In the genomic region with DNA sequence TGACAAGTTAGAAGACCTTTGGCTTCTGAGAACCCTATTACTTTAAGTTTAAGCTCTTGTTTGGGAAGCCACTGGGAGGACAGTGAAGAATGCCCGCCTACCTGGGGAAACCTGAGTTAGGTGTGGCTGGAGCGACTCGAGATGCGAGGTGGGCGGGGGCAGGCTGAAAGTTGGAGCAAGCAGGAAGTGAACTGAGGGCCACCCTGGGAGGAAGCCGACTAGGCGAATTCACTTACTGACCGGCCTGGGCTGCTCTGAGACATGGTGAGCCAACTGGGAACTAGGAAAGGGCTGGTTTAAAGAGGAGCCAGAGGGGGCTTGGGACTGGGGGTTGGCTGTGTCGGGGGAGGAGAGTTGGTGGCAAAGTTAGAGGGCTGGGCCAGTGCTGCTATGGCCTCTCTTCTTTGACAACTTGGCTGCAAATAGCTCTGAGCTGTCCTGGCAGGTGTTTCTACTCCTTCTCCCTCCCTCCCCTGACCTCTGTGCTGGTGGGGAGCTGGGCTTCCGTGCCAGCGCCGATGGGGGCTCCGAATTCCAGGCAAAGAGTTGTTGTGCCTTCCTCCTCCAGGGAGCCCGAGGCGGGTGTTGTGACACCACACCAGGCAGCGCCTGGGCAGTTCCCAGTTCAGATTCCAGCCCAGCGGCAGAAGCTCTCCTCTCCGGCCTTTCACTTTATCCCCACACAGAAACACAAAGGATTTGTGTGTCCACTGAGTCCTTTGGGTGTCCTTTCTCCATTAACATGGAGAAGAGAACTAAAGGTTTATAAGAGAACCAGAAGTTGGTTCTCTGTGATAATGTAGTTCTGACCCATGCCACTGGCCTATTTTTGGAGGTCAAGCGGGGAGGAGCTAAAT, we compare ENCODE assay signal across 8 cellular contexts. TPM values are rescaled to one million over a fixed set of nuclear protein-coding genes. Genes with fewer than 3 reads are reported as not detected.
DNase-seq lines count a peak whose midpoint lies in the region; ATAC-seq and TF ChIP-seq lines count a peak whose summit lies in the region.

A gene (plus strand): TSS at position 201 of the 857 bp plus-strand sequence. CDS start 61 bp downstream, at position 262.

- intact Hi-C loops in esophagus squamous epithelium (cut with DNase I) = no loop called here

- peak in 1 of 4 donors; percentile 54 for TF ChIP-seq POLR2A in esophagus squamous epithelium (IDR thresholded peaks at IDR 0.05)

- H2BK12ac ChIP-seq in neuronal stem cell (ENCODE audit: low read length) = no peak within 1 kb of the TSS

- H3K9me3 ChIP-seq in esophagus squamous epithelium (no peaks in the 10 kb centered on the region), neuronal stem cell (replicated peaks in 1 of 2; ENCODE audit: control insufficient read depth in 2 of 2, insufficient read depth in 1 of 2, low read depth in 1 of 2, low read length in 2 of 2) (no peaks in the 10 kb centered on the region)

- no peak within 1 kb of the TSS for H3K9ac ChIP-seq in neuronal stem cell (ENCODE audit: low read depth, low read length, poor library complexity)

- H4K8ac ChIP-seq in neuronal stem cell (ENCODE audit: low read depth, low read length) = no peak within 1 kb of the TSS

- H2BK120ac ChIP-seq in neuronal stem cell (ENCODE audit: low read depth, low read length) = no peak within 1 kb of the TSS

- H3K27ac Mint-ChIP-seq in type B pancreatic cell = peak within 1 kb of the TSS; percentile 98

- H3K27me3 ChIP-seq in esophagus squamous epithelium = no peaks in the 10 kb centered on the region
- peaks cover 0 to 4% (median 2%) of the 10 kb centered on the region in 3 experiments for H3K27me3 ChIP-seq in neuronal stem cell (ENCODE audit: control insufficient read depth in 3 of 3, insufficient read depth in 3 of 3, low read depth in 1 of 3, low read length in 3 of 3)

- H2BK5ac ChIP-seq in neuronal stem cell (ENCODE audit: low read length) = no peak within 1 kb of the TSS

- H3K4me1 Mint-ChIP-seq in type B pancreatic cell (ENCODE audit: unreplicated experiment) = peaks cover 32% of the 10 kb centered on the region

- DNase-seq in DMS79 treated with DMSO at 0.1 percent for 48 hours (lab: John Stamatoyannopoulos, UW) (peak; percentile 64), NCI-H146 treated with DMSO at 0.1 percent for 48 hours (lab: John Stamatoyannopoulos, UW; ENCODE audit: unreplicated experiment) (peak; percentile 45), esophagus squamous epithelium (lab: John Stamatoyannopoulos, UW) (no peak), neuronal stem cell (ENCODE audit: low spot score) (no peak), type B pancreatic cell (ENCODE audit: extremely low spot score, unreplicated experiment) (no peak), NCI-H345 treated with DMSO at 0.1 percent for 48 hours (lab: John Stamatoyannopoulos, UW; ENCODE audit: unreplicated experiment) (no peak)

- no peak within 1 kb of the TSS for H3K14ac ChIP-seq in neuronal stem cell (ENCODE audit: low read length)

- peak within 1 kb of the TSS; percentile 76 for H3K18ac ChIP-seq in neuronal stem cell (ENCODE audit: low read length)

- WGBS in esophagus squamous epithelium, 2 donors = 9 to 35% methylated on average over 10 to 17 of the region's 19 CpGs
- no CpG with 5 or more reads among the region's 19 CpGs for WGBS in neuronal stem cell (ENCODE audit: extremely low coverage in 2 of 2, insufficient read length in 2 of 2, insufficient replicate concordance in 1 of 2), 2 donors

- H3K4me3 ChIP-seq in esophagus squamous epithelium (peak within 1 kb of the TSS; percentile 51 to 70 (median 60)), neuronal stem cell (ENCODE audit: low read length in 2 of 2) (no peak within 1 kb of the TSS)

- no peak for TF ChIP-seq CTCF in esophagus squamous epithelium (IDR thresholded peaks at IDR 0.05)
- TF ChIP-seq CTCF in type B pancreatic cell (conservative IDR thresholded peaks at IDR 0.05) = no peak

- H3K79me1 ChIP-seq in neuronal stem cell (ENCODE audit: low read depth, low read length) = no peaks in the 10 kb centered on the region

- CTCF ChIA-PET in activated CD8-positive, alpha-beta memory T cell treated with anti-CD3 and anti-CD28 coated beads for 36 hours (lab: Charles Lee) = interaction anchor here (0.6 to 2.5 kb wide), 5 partner anchors 10 to 470 kb away, joined by 3 to 7 read pairs (median 4); a partner anchor contains a TSS

- H3K23ac ChIP-seq in neuronal stem cell (ENCODE audit: low read depth, low read length, poor library complexity) = peak within 1 kb of the TSS; percentile 52

- no peaks in the 10 kb centered on the region for H3K9me3 Mint-ChIP-seq in type B pancreatic cell

- peak within 1 kb of the TSS; percentile 93 for H2AFZ ChIP-seq in neuronal stem cell (ENCODE audit: low read length)

- H2BK15ac ChIP-seq in neuronal stem cell (ENCODE audit: low read length) = no peak within 1 kb of the TSS

- H3K4me1 ChIP-seq in esophagus squamous epithelium (peaks cover 24 to 55% (median 24%) of the 10 kb centered on the region in 3 donors), neuronal stem cell (ENCODE audit: control insufficient read depth in 2 of 2, insufficient read depth in 1 of 2, low read depth in 1 of 2, low read length in 2 of 2) (peaks cover 15 to 26% of the 10 kb centered on the region in 2 donors)

- H3K27me3 Mint-ChIP-seq in type B pancreatic cell = peaks cover 3% of the 10 kb centered on the region

- ATAC-seq in GM21619 (IDR thresholded peaks at IDR 0.05; ENCODE audit: unreplicated experiment) = peak; percentile 69

- H3K4me2 ChIP-seq in neuronal stem cell (ENCODE audit: insufficient read depth, low read length, poor library complexity, severe bottlenecking) = no peak within 1 kb of the TSS

- H4K91ac ChIP-seq in neuronal stem cell (ENCODE audit: low read depth, low read length, poor library complexity) = no peak within 1 kb of the TSS

- no peak within 1 kb of the TSS for H2AK5ac ChIP-seq in neuronal stem cell (ENCODE audit: low read depth, low read length)

- no peaks in the 10 kb centered on the region for H3K36me3 Mint-ChIP-seq in type B pancreatic cell

- POLR2A ChIA-PET in activated CD8-positive, alpha-beta memory T cell treated with anti-CD3 and anti-CD28 coated beads for 36 hours (lab: Charles Lee) = interaction anchor here (0.6 to 0.8 kb wide), 2 partner anchors 14 to 28 kb away, joined by 3 to 5 read pairs; no protein-coding TSS in a partner anchor

- H3K36me3 ChIP-seq in esophagus squamous epithelium (peaks cover 0 to 26% (median 0%) of the 10 kb centered on the region in 3 donors), neuronal stem cell (replicated peaks in 1 of 2; ENCODE audit: control insufficient read depth in 2 of 2, insufficient read depth in 2 of 2, low read length in 2 of 2) (no peaks in the 10 kb centered on the region)

- no peak within 1 kb of the TSS for H3K4ac ChIP-seq in neuronal stem cell (ENCODE audit: low read length)

- H3K4me3 Mint-ChIP-seq in type B pancreatic cell = peak within 1 kb of the TSS; percentile 94

- H3K27ac ChIP-seq in esophagus squamous epithelium = peak within 1 kb of the TSS; percentile 93 to 95 (median 94)
- no peak within 1 kb of the TSS for H3K27ac ChIP-seq in neuronal stem cell (replicated peaks; ENCODE audit: low read length)

RNA-seq across cellular contexts. Expression of the gene that starts here (rescaled TPM):
- total RNA-seq in activated CD8-positive, alpha-beta memory T cell treated with anti-CD3 and anti-CD28 coated beads for 36 hours = 10 to 100 TPM; 86.8 to 96.8 TPM
- total RNA-seq in esophagus squamous epithelium = 100 to 1,000 TPM in 1 of 4 donors, 10 to 100 TPM in 3; 78.8 to 144 (median 93.8) TPM
- 4.0 TPM for polyA plus RNA-seq in neuronal stem cell (2013, experiment 1 of 2)
- 4.0 TPM for polyA plus RNA-seq in neuronal stem cell (2013, experiment 2 of 2)
- 62.8 and 157 TPM in 2 replicates for total RNA-seq in type B pancreatic cell (ENCODE audit: low replicate concordance)

Comparison
In these comparisons a context has a peak if more than half of its experiments do, and no peak if none do; other contexts are left out.
1. DNase-seq: peak in DMS79 treated with DMSO at 0.1 percent for 48 hours (single experiment) and NCI-H146 treated with DMSO at 0.1 percent for 48 hours (single experiment); none in esophagus squamous epithelium (single experiment), neuronal stem cell (single experiment), type B pancreatic cell (single experiment) and NCI-H345 treated with DMSO at 0.1 percent for 48 hours (single experiment).
2. H3K4me3 ChIP-seq: peak in esophagus squamous epithelium (4 of 4); none in neuronal stem cell (0 of 2).